21 cellular contexts compared by ENCODE assay signal in the genomic region with DNA sequence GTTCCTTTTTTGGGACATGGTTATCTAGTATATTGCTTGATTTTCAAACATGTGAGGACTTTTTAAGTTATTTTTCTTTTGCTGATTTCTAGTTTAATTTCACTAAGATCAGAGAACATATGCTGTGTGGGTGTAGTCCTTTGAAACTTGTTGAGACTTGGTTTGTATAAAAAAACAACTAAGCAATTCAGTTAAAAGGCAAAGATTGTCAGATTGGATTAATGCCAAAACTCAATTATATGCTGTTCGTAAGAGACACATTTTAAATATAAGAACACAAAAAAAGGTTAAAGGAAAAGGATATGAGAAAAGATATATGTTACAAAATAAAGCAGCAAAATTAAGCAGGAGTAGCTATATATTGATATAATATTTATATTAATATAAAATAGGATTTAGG. TPM values are rescaled to one million over a fixed set of nuclear protein-coding genes. Genes with fewer than 3 reads are reported as not detected.
DNase-seq lines count a peak whose midpoint lies in the region; ATAC-seq lines count a peak whose summit lies in the region.
"Had no signal": no experiment of that assay in that cellular context is flagged by ENCODE, and none has a peak within 500 bp of the region (broad histone marks: within the 10 kb centered on the region; RNA-seq: fewer than 3 reads in every experiment).

No MANE protein-coding gene starts in this region.

- DNase-seq in DMS 273 (lab: John Stamatoyannopoulos, UW; ENCODE audit: unreplicated experiment) (peak; percentile 41), DMS 273 treated with DMSO at 0.1 percent for 48 hours (lab: John Stamatoyannopoulos, UW) (no peak), NCI-H2171 treated with DMSO at 0.1 percent for 48 hours (lab: John Stamatoyannopoulos, UW) (peak; percentile 61), NCI-H526 (lab: John Stamatoyannopoulos, UW) (no peak)
- no peak for DNase-seq in central memory CD8-positive, alpha-beta T cell (ENCODE audit: low spot score in 2 of 2)
- DNase-seq in naive thymus-derived CD8-positive, alpha-beta T cell, result peak in 1 of 10 donors; percentile 34
- no peak for DNase-seq in activated naive CD8-positive, alpha-beta T cell treated with anti-CD3 and anti-CD28 coated beads, Interleukin-2, amount 50 U/mL, for 24 hours
- DNase-seq: AML-193, COR-L47, DMS153, GDM1, H9, IMR-90, Karpas-422, MG63, NCI-H1092, NCI-H1694, NCI-H2227 treated with DMSO at 0.1 percent for 48 hours, NCI-H510A treated with DMSO at 0.1 percent for 48 hours, SJCRH30 had no signal

- POLR2A ChIA-PET in naive thymus-derived CD8-positive, alpha-beta T cell (lab: Charles Lee), result interaction anchor here (0.6 kb wide), 1 partner anchor 241 kb away, joined by 3 read pairs; no protein-coding TSS in a partner anchor

- ATAC-seq in central memory CD8-positive, alpha-beta T cell (replicated peaks; ENCODE audit: extremely low read depth, poor library complexity, severe bottlenecking), result no peak
- peak; percentile 27 for ATAC-seq in naive thymus-derived CD8-positive, alpha-beta T cell
- ATAC-seq in activated naive CD8-positive, alpha-beta T cell treated with anti-CD3 and anti-CD28 coated beads, Interleukin-2, amount 50 U/mL, for 24 hours, result no peak
- no peak for ATAC-seq in GM18511 (IDR thresholded peaks at IDR 0.05; ENCODE audit: unreplicated experiment)

- no peak overlapping the region for H3K4me3 Mint-ChIP-seq in central memory CD8-positive, alpha-beta T cell
- peak overlapping the region in 4 of 10 donors; percentile 1 to 28 (median 6) for H3K4me3 Mint-ChIP-seq in naive thymus-derived CD8-positive, alpha-beta T cell
- no peak overlapping the region for H3K4me3 Mint-ChIP-seq in activated naive CD8-positive, alpha-beta T cell treated with anti-CD3 and anti-CD28 coated beads, Interleukin-2, amount 50 U/mL, for 24 hours
- H3K4me3 Mint-ChIP-seq: H9 had no signal

- H3K9me3 Mint-ChIP-seq in central memory CD8-positive, alpha-beta T cell, result no peaks in the 10 kb centered on the region
- H3K9me3 Mint-ChIP-seq in naive thymus-derived CD8-positive, alpha-beta T cell, result no peaks in the 10 kb centered on the region
- no peaks in the 10 kb centered on the region for H3K9me3 Mint-ChIP-seq in activated naive CD8-positive, alpha-beta T cell treated with anti-CD3 and anti-CD28 coated beads, Interleukin-2, amount 50 U/mL, for 24 hours
- H3K9me3 Mint-ChIP-seq: H9 had no signal

- peak overlapping the region; percentile 68 for H3K27ac Mint-ChIP-seq in central memory CD8-positive, alpha-beta T cell (ENCODE audit: low read depth)
- H3K27ac Mint-ChIP-seq in naive thymus-derived CD8-positive, alpha-beta T cell, result peak overlapping the region in 8 of 10 donors; percentile 8 to 87 (median 55)
- H3K27ac Mint-ChIP-seq in activated naive CD8-positive, alpha-beta T cell treated with anti-CD3 and anti-CD28 coated beads, Interleukin-2, amount 50 U/mL, for 24 hours, result no peak overlapping the region
- H3K27ac Mint-ChIP-seq: H9 had no signal

- peaks cover 35% of the 10 kb centered on the region for H3K36me3 Mint-ChIP-seq in central memory CD8-positive, alpha-beta T cell (ENCODE audit: insufficient read depth)
- H3K36me3 Mint-ChIP-seq in naive thymus-derived CD8-positive, alpha-beta T cell, result peaks cover 0 to 55% (median 11%) of the 10 kb centered on the region in 3 donors
- peaks cover 5% of the 10 kb centered on the region for H3K36me3 Mint-ChIP-seq in activated naive CD8-positive, alpha-beta T cell treated with anti-CD3 and anti-CD28 coated beads, Interleukin-2, amount 50 U/mL, for 24 hours (ENCODE audit: low read depth)

- H3K4me1 Mint-ChIP-seq in central memory CD8-positive, alpha-beta T cell, result peaks cover 38% of the 10 kb centered on the region
- H3K4me1 Mint-ChIP-seq in naive thymus-derived CD8-positive, alpha-beta T cell, result peaks cover 20 to 30% (median 26%) of the 10 kb centered on the region in 4 donors
- H3K4me1 Mint-ChIP-seq in activated naive CD8-positive, alpha-beta T cell treated with anti-CD3 and anti-CD28 coated beads, Interleukin-2, amount 50 U/mL, for 24 hours, result peaks cover 11% of the 10 kb centered on the region

- no peaks in the 10 kb centered on the region for H3K27me3 Mint-ChIP-seq in central memory CD8-positive, alpha-beta T cell
- H3K27me3 Mint-ChIP-seq in naive thymus-derived CD8-positive, alpha-beta T cell, result no peaks in the 10 kb centered on the region
- H3K27me3 Mint-ChIP-seq in activated naive CD8-positive, alpha-beta T cell treated with anti-CD3 and anti-CD28 coated beads, Interleukin-2, amount 50 U/mL, for 24 hours, result no peaks in the 10 kb centered on the region

RNA-seq across cellular contexts. Expression of a gene that starts 17.8 kb away (rescaled TPM):
- 10 to 100 TPM; 22.6 to 29.8 TPM for total RNA-seq in naive thymus-derived CD8-positive, alpha-beta T cell
- 10 to 100 TPM; 26.2 to 39.3 (median 27.0) TPM for polyA plus RNA-seq in naive thymus-derived CD8-positive, alpha-beta T cell

Comparison
In these comparisons a context has a peak if more than half of its experiments do, and no peak if none do; other contexts are left out.
1. DNase-seq: peak in DMS 273 (single experiment) and NCI-H2171 treated with DMSO at 0.1 percent for 48 hours (single experiment); none in DMS 273 treated with DMSO at 0.1 percent for 48 hours (single experiment), central memory CD8-positive, alpha-beta T cell (0 of 2), activated naive CD8-positive, alpha-beta T cell treated with anti-CD3 and anti-CD28 coated beads, Interleukin-2, amount 50 U/mL, for 24 hours (single experiment) and NCI-H526 (0 of 2).
2. ATAC-seq: peak in naive thymus-derived CD8-positive, alpha-beta T cell (2 of 2); none in central memory CD8-positive, alpha-beta T cell (single experiment), activated naive CD8-positive, alpha-beta T cell treated with anti-CD3 and anti-CD28 coated beads, Interleukin-2, amount 50 U/mL, for 24 hours (single experiment) and GM18511 (single experiment).